In the genomic region with DNA sequence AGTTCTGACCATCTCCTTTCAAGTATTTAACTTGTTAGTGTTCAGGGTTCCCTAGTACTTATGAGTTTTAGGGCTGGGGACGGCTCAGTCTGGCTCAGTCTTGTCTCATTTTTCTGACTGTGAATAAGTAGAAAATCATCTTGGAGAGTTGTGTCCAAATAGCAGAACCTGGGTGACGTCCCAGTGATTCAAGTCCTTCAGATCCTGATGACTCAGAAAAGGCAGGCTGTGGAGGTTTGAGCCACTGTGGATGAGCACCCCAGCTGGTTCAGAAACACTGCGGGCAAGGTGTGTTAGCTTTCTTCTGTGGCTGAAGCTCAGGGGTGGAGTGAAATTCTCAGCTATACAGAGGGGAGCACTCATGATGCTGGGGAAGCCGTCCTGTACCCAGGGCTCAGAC, we compare ENCODE assay signal across 23 cellular contexts.
DNase-seq lines count a peak whose midpoint lies in the region; ATAC-seq, FAIRE-seq and TF ChIP-seq lines count a peak whose summit lies in the region.
"Had no signal": no experiment of that assay in that cellular context is flagged by ENCODE, and none has a peak within 500 bp of the region (broad histone marks: within the 10 kb centered on the region; RNA-seq: fewer than 3 reads in every experiment).

No MANE protein-coding gene starts in this region.

- peaks cover 8% of the 10 kb centered on the region for H3K4me1 Mint-ChIP-seq in astrocyte (ENCODE audit: low read depth, unreplicated experiment)
- H3K4me1 Mint-ChIP-seq: activated T-helper 17 cell treated with anti-CD3 and anti-CD28 coated beads, Interleukin-2, amount 50 U/mL, for 72 hours had no signal

- H3K36me3 Mint-ChIP-seq in astrocyte (ENCODE audit: low read depth, unreplicated experiment), result no peaks in the 10 kb centered on the region
- H3K36me3 Mint-ChIP-seq: naive B cell had no signal

- TF ChIP-seq CTCF in AG10803 (conservative IDR thresholded peaks at IDR 0.05; ENCODE audit: low read length), result no peak
- no peak for TF ChIP-seq CTCF in astrocyte (IDR thresholded peaks at IDR 0.05; ENCODE audit: insufficient read depth, low read depth, low read length)
- no peak for TF ChIP-seq CTCF in left lung (IDR thresholded peaks at IDR 0.05)
- TF ChIP-seq CTCF in prostate gland (IDR thresholded peaks at IDR 0.05), result no peak

- H3K9ac ChIP-seq in astrocyte (ENCODE audit: low read length), result no peak overlapping the region

- H3K27ac Mint-ChIP-seq in astrocyte (ENCODE audit: unreplicated experiment), result no peak overlapping the region
- H3K27ac Mint-ChIP-seq: activated T-helper 17 cell treated with anti-CD3 and anti-CD28 coated beads, Interleukin-2, amount 50 U/mL, for 72 hours; naive B cell had no signal

- no peak overlapping the region for H3K27ac ChIP-seq in astrocyte (ENCODE audit: low read depth, low read length)
- no peak overlapping the region for H3K27ac ChIP-seq in left lung
- H3K27ac ChIP-seq in prostate gland, result no peak overlapping the region
- H3K27ac ChIP-seq: heart right ventricle, ovary, sigmoid colon, SJSA1, upper lobe of right lung had no signal

- TF ChIP-seq POLR2A in prostate gland (IDR thresholded peaks at IDR 0.05), result no peak

- H3K4me1 ChIP-seq in astrocyte (ENCODE audit: insufficient read depth, low read length), result no peaks in the 10 kb centered on the region
- H3K4me1 ChIP-seq in left lung, result no peaks in the 10 kb centered on the region
- peaks cover 7% of the 10 kb centered on the region for H3K4me1 ChIP-seq in prostate gland (replicated peaks)
- H3K4me1 ChIP-seq: heart right ventricle, sigmoid colon, SJSA1, upper lobe of right lung had no signal

- H3K4me2 ChIP-seq in astrocyte (ENCODE audit: low read length), result no peak overlapping the region

- no peak overlapping the region for H2AFZ ChIP-seq in astrocyte (ENCODE audit: low read depth, low read length)

- DNase-seq in AG10803 (ENCODE audit: low read depth) (peak; percentile 49), HT1080 (ENCODE audit: low read depth) (peak; percentile 77), astrocyte (ENCODE audit: low read depth) (peak; percentile 85), left lung (no peak), NCI-H345 treated with DMSO at 0.1 percent for 48 hours (lab: John Stamatoyannopoulos, UW; ENCODE audit: unreplicated experiment) (no peak), cardiac septum (ENCODE audit: low spot score) (no peak), prostate gland (ENCODE audit: low spot score) (no peak)
- DNase-seq: AML-193; central memory CD4-positive, alpha-beta T cell; COR-L47; GF-D8; heart right ventricle; naive B cell; NCI-H2029; NCI-H510A treated with DMSO at 0.1 percent for 48 hours; ovary; sigmoid colon; stimulated activated CD4-positive, alpha-beta T cell treated with anti-CD3 and anti-CD28 coated beads, Interleukin-2, amount 100 ng/mL, for 24 hours; upper lobe of right lung had no signal

- no peaks in the 10 kb centered on the region for H3K79me2 ChIP-seq in astrocyte (ENCODE audit: insufficient read depth, low read length)

- no peaks in the 10 kb centered on the region for H3K9me3 ChIP-seq in astrocyte (ENCODE audit: insufficient read depth, low read depth, low read length)
- no peaks in the 10 kb centered on the region for H3K9me3 ChIP-seq in left lung
- no peaks in the 10 kb centered on the region for H3K9me3 ChIP-seq in prostate gland
- H3K9me3 ChIP-seq: heart right ventricle, ovary, sigmoid colon, SJSA1, upper lobe of right lung had no signal

- no peaks in the 10 kb centered on the region for H3K9me3 Mint-ChIP-seq in astrocyte (ENCODE audit: unreplicated experiment)
- H3K9me3 Mint-ChIP-seq: activated T-helper 17 cell treated with anti-CD3 and anti-CD28 coated beads, Interleukin-2, amount 50 U/mL, for 72 hours had no signal

- peaks cover 3% of the 10 kb centered on the region for H3K27me3 Mint-ChIP-seq in astrocyte (ENCODE audit: low read depth, unreplicated experiment)

- intact Hi-C loops in left lung (cut with DNase I) (no loop called here), cardiac septum (cut with DNase I) (no loop called here), prostate gland (cut with DNase I) (no loop called here)

- H3K4me3 ChIP-seq in AG10803 (ENCODE audit: low read length) (no peak overlapping the region), astrocyte (ENCODE audit: insufficient read depth, low read depth, low read length) (no peak overlapping the region), left lung (no peak overlapping the region), prostate gland (no peak overlapping the region)
- H3K4me3 ChIP-seq: heart right ventricle, lung, ovary, sigmoid colon, SJSA1, upper lobe of right lung had no signal

- FAIRE-seq in astrocyte (lab: Jason Lieb, UNC), result no peak

- ATAC-seq in left lung, result peak; percentile 67
- no peak for ATAC-seq in HG03442 (IDR thresholded peaks at IDR 0.05; ENCODE audit: unreplicated experiment)
- ATAC-seq: activated T-helper 17 cell treated with anti-CD3 and anti-CD28 coated beads, Interleukin-2, amount 50 U/mL, for 72 hours; heart right ventricle; upper lobe of right lung had no signal

- H3K4me3 Mint-ChIP-seq in astrocyte (ENCODE audit: unreplicated experiment), result no peak overlapping the region
- H3K4me3 Mint-ChIP-seq: activated T-helper 17 cell treated with anti-CD3 and anti-CD28 coated beads, Interleukin-2, amount 50 U/mL, for 72 hours; naive B cell had no signal

- H3K27me3 ChIP-seq in astrocyte (ENCODE audit: insufficient read depth, low read length) (no peaks in the 10 kb centered on the region), left lung (no peaks in the 10 kb centered on the region), prostate gland (replicated peaks; ENCODE audit: insufficient read depth) (no peaks in the 10 kb centered on the region)
- H3K27me3 ChIP-seq: ovary, sigmoid colon, SJSA1, upper lobe of right lung had no signal

- no peaks in the 10 kb centered on the region for H4K20me1 ChIP-seq in astrocyte (ENCODE audit: insufficient read depth, low read length)

- H3K36me3 ChIP-seq in astrocyte (ENCODE audit: insufficient read depth, low read length) (no peaks in the 10 kb centered on the region), left lung (no peaks in the 10 kb centered on the region), prostate gland (no peaks in the 10 kb centered on the region)
- H3K36me3 ChIP-seq: heart right ventricle, ovary, sigmoid colon, SJSA1, upper lobe of right lung had no signal

- WGBS in prostate gland, result 69% methylated on average over 4 of the region's 4 CpGs

Comparison
In these comparisons a context has a peak if more than half of its experiments do, and no peak if none do; other contexts are left out.
1. DNase-seq: peak in AG10803 (single experiment), HT1080 (single experiment) and astrocyte (single experiment); none in left lung (0 of 2), NCI-H345 treated with DMSO at 0.1 percent for 48 hours (single experiment), cardiac septum (single experiment) and prostate gland (single experiment).